ENCODE assay signal across 22 cellular contexts in the genomic region with DNA sequence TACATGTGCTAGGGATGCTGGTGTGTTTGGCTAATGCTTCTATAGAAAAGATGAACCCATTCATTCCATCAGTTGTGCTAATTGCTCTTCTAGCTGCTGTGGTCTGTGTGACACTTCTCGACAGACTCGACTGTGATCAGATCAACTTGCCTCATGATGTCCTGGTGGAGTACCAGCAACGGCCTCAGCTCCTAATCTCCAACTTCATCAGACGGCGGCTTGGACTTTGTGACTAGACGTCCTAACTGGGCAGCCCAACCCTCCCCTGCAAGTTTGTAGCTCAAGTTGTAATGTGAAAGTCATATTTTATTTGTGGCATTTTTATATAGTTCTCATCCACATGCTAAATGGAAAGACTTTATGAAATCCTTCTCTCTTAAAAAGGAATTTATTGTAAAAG. TPM values are rescaled to one million over a fixed set of nuclear protein-coding genes. Genes with fewer than 3 reads are reported as not detected.
"Had no signal": no experiment of that assay in that cellular context is flagged by ENCODE, and none has a peak within 500 bp of the region (broad histone marks: within the 10 kb centered on the region; RNA-seq: fewer than 3 reads in every experiment).

No MANE protein-coding gene starts in this region.

- H3K4me3 ChIP-seq: cardiac muscle cell had no signal

- DNase-seq: activated B cell treated with CpG ODN at 0.5 μM for 24 hours; activated CD4-positive, alpha-beta T cell treated with anti-CD3 and anti-CD28 coated beads for 1 hour; activated CD4-positive, alpha-beta T cell treated with anti-CD3 and anti-CD28 coated beads, Interleukin-2, amount 10 ng/mL, durations not matched to agents 24 days and 14 days; activated CD4-positive, alpha-beta T cell treated with anti-CD3 and anti-CD28 coated beads, Interleukin-2, amount 50 U/mL, for 48 hours; activated CD8-positive, alpha-beta memory T cell treated with anti-CD3 and anti-CD28 coated beads, Interleukin-2, amount 10 ng/mL, durations not matched to agents 7 days and 5 days; activated effector memory CD4-positive, alpha-beta T cell treated with Interleukin-2 at 50 U/mL for 16 hours; activated naive CD4-positive, alpha-beta T cell; activated T-cell treated with anti-CD3 and anti-CD28 coated beads, Interleukin-2, amount 50 U/mL, for 24 hours; amygdala; brain microvascular endothelial cell; MM.1S; NCI-H1105; NCI-H1436; NCI-H2029 treated with DMSO at 0.1 percent for 48 hours; NCI-H510A treated with DMSO at 0.1 percent for 48 hours; PC-3; SHP77 treated with DMSO at 0.1 percent for 48 hours; T-helper 17 cell; T-helper 9 cell had no signal

- H3K36me3 ChIP-seq: brain microvascular endothelial cell, cardiac muscle cell had no signal

- ATAC-seq: activated CD8-positive, alpha-beta memory T cell treated with anti-CD3 and anti-CD28 coated beads, Interleukin-2, amount 10 ng/mL, durations not matched to agents 7 days and 5 days; PC-3; T-helper 17 cell had no signal

- H3K27me3 ChIP-seq: brain microvascular endothelial cell, cardiac muscle cell had no signal

- H3K27ac ChIP-seq: brain microvascular endothelial cell, cardiac muscle cell had no signal

RNA-seq across cellular contexts. Expression of gene UPP2, which starts 33.0 kb away (rescaled TPM):
- total RNA-seq: activated B cell treated with CpG ODN at 0.5 μM for 24 hours; activated CD4-positive, alpha-beta T cell treated with anti-CD3 and anti-CD28 coated beads, Interleukin-2, amount 10 ng/mL, durations not matched to agents 24 days and 14 days; activated CD8-positive, alpha-beta memory T cell treated with anti-CD3 and anti-CD28 coated beads, Interleukin-2, amount 10 ng/mL, durations not matched to agents 7 days and 5 days; activated T-helper 1 cell treated with anti-CD3 and anti-CD28 coated beads, Interleukin-12 subunit alpha, Interleukin-12 subunit beta, Interleukin-2, Interleukin-4 antibody, amounts not matched to agents 30 ng/mL and 10 ng/mL and 1 ng/mL, durations not matched to agents 14 hours and 24 hours and 36 hours; cardiac muscle cell; PC-3; SK-MEL-5; T-helper 17 cell had no signal
